ENCODE assay signal across 10 cellular contexts in the genomic region with DNA sequence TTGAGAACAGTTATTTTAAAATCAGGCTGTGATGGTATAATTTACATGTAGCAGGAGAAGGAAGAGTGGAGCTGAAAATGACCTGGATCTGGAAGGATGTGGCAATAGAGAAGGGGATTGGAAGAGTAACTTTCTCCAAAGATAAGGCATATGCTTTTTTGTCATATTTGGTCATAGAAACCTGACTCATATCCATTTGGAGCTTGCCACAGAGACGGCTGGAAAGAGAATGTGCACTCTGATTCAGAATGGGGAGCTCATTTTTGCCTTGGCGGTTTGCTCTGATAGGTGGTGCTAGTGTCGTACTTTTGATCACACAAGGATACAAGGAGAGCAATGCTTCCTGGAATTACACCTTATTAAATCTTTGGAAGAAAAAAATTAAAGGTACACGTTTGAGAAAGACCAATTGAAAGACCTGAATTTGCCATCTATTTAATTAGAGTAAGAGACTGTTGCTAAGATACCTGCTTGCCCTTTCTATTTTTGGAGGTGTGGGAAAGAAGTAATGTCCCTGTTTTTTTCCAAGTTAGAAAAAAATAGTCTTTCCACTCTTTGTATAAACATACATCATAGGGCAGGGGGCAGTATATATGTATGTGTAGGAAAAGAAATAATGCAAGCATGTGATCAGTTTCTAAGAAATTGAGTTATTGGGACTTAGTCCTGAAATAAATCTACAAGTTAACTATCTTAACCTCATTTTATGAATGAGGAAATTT. TPM values are rescaled to one million over a fixed set of nuclear protein-coding genes. Genes with fewer than 3 reads are reported as not detected.
DNase-seq lines count a peak whose midpoint lies in the region; ATAC-seq, FAIRE-seq and TF ChIP-seq lines count a peak whose summit lies in the region.
"Had no signal": no experiment of that assay in that cellular context is flagged by ENCODE, and none has a peak within 500 bp of the region (broad histone marks: within the 10 kb centered on the region; RNA-seq: fewer than 3 reads in every experiment).

No MANE protein-coding gene starts in this region.

- H3K9me3 ChIP-seq in CD4-positive, CD25-positive, alpha-beta regulatory T cell (ENCODE audit: control insufficient read depth in 2 of 2, low read length in 2 of 2): no peaks in the 10 kb centered on the region

- H3K4me3 ChIP-seq in CD4-positive, CD25-positive, alpha-beta regulatory T cell (ENCODE audit: low read depth, low read length): no peak overlapping the region
- no peak overlapping the region for H3K4me3 ChIP-seq in bronchial epithelial cell (ENCODE audit: low read depth, low read length)

- no peaks in the 10 kb centered on the region for H3K27me3 ChIP-seq in CD4-positive, CD25-positive, alpha-beta regulatory T cell (ENCODE audit: control insufficient read depth, insufficient read depth, low read length)
- no peaks in the 10 kb centered on the region for H3K27me3 ChIP-seq in bronchial epithelial cell (ENCODE audit: control insufficient read depth, insufficient read depth, low read length)

- no peak for DNase-seq in CD4-positive, CD25-positive, alpha-beta regulatory T cell
- DNase-seq in HT1080 (ENCODE audit: low read depth) (peak; percentile 88), bronchial epithelial cell (ENCODE audit: low read depth) (peak; percentile 72), myocyte (ENCODE audit: low read depth) (peak; percentile 71), G401 (ENCODE audit: low spot score) (no peak)
- DNase-seq: GOT3 had no signal

- in situ Hi-C loops in G401 (cut with HindIII; ENCODE audit: low sequenced_read_pairs): no loop called here

- peaks cover 15% of the 10 kb centered on the region for H3K36me3 ChIP-seq in CD4-positive, CD25-positive, alpha-beta regulatory T cell (ENCODE audit: control insufficient read depth, insufficient read depth, low read length)
- H3K36me3 ChIP-seq in bronchial epithelial cell (ENCODE audit: control insufficient read depth, insufficient read depth, low read length): no peaks in the 10 kb centered on the region

- H3K27ac ChIP-seq in CD4-positive, CD25-positive, alpha-beta regulatory T cell (ENCODE audit: insufficient read depth, low read length, poor library complexity, severe bottlenecking): no peak overlapping the region

- H3K4me1 ChIP-seq in CD4-positive, CD25-positive, alpha-beta regulatory T cell (ENCODE audit: control insufficient read depth, insufficient read depth, low read length, poor library complexity, severe bottlenecking): peaks cover 13% of the 10 kb centered on the region

- H3K9me3 Mint-ChIP-seq in CD4-positive, CD25-positive, alpha-beta regulatory T cell: no peaks in the 10 kb centered on the region

- H3K4me3 Mint-ChIP-seq in CD4-positive, CD25-positive, alpha-beta regulatory T cell: no peak overlapping the region

- H3K4me1 Mint-ChIP-seq in CD4-positive, CD25-positive, alpha-beta regulatory T cell: peaks cover 10 to 41% (median 25%) of the 10 kb centered on the region in 4 donors

- no peak for TF ChIP-seq POLR2A in GM18505 (IDR thresholded peaks at IDR 0.05; ENCODE audit: borderline replicate concordance, extremely low read depth, insufficient read depth, insufficient read length)

- no peak for FAIRE-seq in bronchial epithelial cell (lab: Jason Lieb, UNC)
- FAIRE-seq: colon had no signal

- no peak for TF ChIP-seq CTCF in bronchial epithelial cell (IDR thresholded peaks at IDR 0.05; ENCODE audit: insufficient read depth, low read length, severe bottlenecking)

- no peaks in the 10 kb centered on the region for H3K27me3 Mint-ChIP-seq in CD4-positive, CD25-positive, alpha-beta regulatory T cell

- ATAC-seq in CD4-positive, CD25-positive, alpha-beta regulatory T cell (ENCODE audit: low read depth in 2 of 2): no peak
- ATAC-seq in HG02623 (IDR thresholded peaks at IDR 0.05; ENCODE audit: unreplicated experiment): no peak
- ATAC-seq in HG03469 (IDR thresholded peaks at IDR 0.05; ENCODE audit: unreplicated experiment): no peak
- no peak for ATAC-seq in GM18505 (IDR thresholded peaks at IDR 0.05; ENCODE audit: unreplicated experiment)

- peaks cover 9% of the 10 kb centered on the region for H3K36me3 Mint-ChIP-seq in CD4-positive, CD25-positive, alpha-beta regulatory T cell

- H3K27ac Mint-ChIP-seq in CD4-positive, CD25-positive, alpha-beta regulatory T cell: peak overlapping the region in 2 of 3 donors; percentile 7 to 40

RNA-seq across cellular contexts. Expression of a gene that starts 5.4 kb away (rescaled TPM):
- 1.5 TPM for total RNA-seq in CD4-positive, CD25-positive, alpha-beta regulatory T cell
- polyA plus RNA-seq in CD4-positive, CD25-positive, alpha-beta regulatory T cell: 1 to 10 TPM in 1 of 4 donors, under 1 TPM in 3; 0.22 to 1.6 (median 0.74) TPM
- total RNA-seq in HT1080 (2014; rRNA removed; shearing (Covaris generic)): 3.1 and 3.6 TPM in 2 replicates
- polyA plus RNA-seq in HT1080 (2015; cell fraction: cytosol; rRNA removed): 3.2 and 4.4 TPM in 2 replicates
- polyA plus RNA-seq in HT1080 (2015; cell fraction: nucleus; rRNA removed): 8.8 and 9.7 TPM in 2 replicates
- total RNA-seq in bronchial epithelial cell (2.9 and 4.5 TPM in 2 replicates), myocyte (5.7 and 8.1 TPM in 2 replicates)
- polyA plus RNA-seq in myocyte (2012): 4.1 TPM
- total RNA-seq in G401 (2014; rRNA removed; shearing (Covaris generic)): 2.3 and 3.0 TPM in 2 replicates

RNA-seq across cellular contexts. Expression of a gene that starts 17.7 kb away (rescaled TPM):
- total RNA-seq in CD4-positive, CD25-positive, alpha-beta regulatory T cell: 4.5 TPM
- polyA plus RNA-seq in CD4-positive, CD25-positive, alpha-beta regulatory T cell: 1 to 10 TPM; 5.0 to 6.6 (median 5.5) TPM
- total RNA-seq in HT1080 (2014; rRNA removed; shearing (Covaris generic)): 22.6 and 33.9 TPM in 2 replicates
- polyA plus RNA-seq in HT1080 (2015; cell fraction: cytosol; rRNA removed): 23.4 and 27.7 TPM in 2 replicates
- 23.6 and 24.4 TPM in 2 replicates for polyA plus RNA-seq in HT1080 (2015; cell fraction: nucleus; rRNA removed)
- 31.5 and 38.2 TPM in 2 replicates for total RNA-seq in bronchial epithelial cell
- 13.0 and 13.9 TPM in 2 replicates for total RNA-seq in myocyte
- polyA plus RNA-seq in myocyte (2012): 12.4 TPM
- 30.6 and 39.3 TPM in 2 replicates for total RNA-seq in G401 (2014; rRNA removed; shearing (Covaris generic))

Comparison
In these comparisons a context has a peak if more than half of its experiments do, and no peak if none do; other contexts are left out.
1. DNase-seq: peak in HT1080 (single experiment), bronchial epithelial cell (single experiment) and myocyte (single experiment); none in CD4-positive, CD25-positive, alpha-beta regulatory T cell (0 of 3) and G401 (single experiment).